In the genomic region with DNA sequence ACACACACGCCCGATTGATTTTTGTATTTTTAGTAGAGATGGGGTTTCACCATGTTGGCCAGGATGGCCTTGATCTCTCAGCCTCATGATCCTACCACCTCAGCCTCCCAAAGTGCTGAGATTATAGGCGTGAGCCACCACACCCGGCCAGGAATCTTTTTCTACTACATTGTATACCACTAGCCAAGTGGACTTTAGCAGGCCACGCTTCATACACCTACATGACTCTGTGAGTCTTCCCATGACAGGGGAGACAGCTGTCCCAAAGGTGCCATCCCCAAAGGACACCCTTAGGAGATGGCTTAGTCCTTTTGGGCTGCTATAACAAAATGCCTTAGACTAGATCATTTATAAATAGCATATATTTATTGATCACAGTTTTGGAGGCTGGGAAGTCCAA, we compare ENCODE assay signal across 37 cellular contexts. TPM values are rescaled to one million over a fixed set of nuclear protein-coding genes. Genes with fewer than 3 reads are reported as not detected.
"Had no signal": no experiment of that assay in that cellular context is flagged by ENCODE, and none has a peak within 500 bp of the region (broad histone marks: within the 10 kb centered on the region; RNA-seq: fewer than 3 reads in every experiment).

No MANE protein-coding gene starts in this region.

- DNase-seq: Karpas-422, Kasumi-1, KBM-7, KG1, MG63, MM.1S, MV-4-11, NCI-H1048, NCI-H1092, NCI-H1092 treated with DMSO at 0.1 percent for 48 hours, NCI-H1105, NCI-H1105 treated with DMSO at 0.1 percent for 48 hours, NCI-H1417, NCI-H1417 treated with DMSO at 0.1 percent for 48 hours, NCI-H1436, NCI-H1436 treated with DMSO at 0.1 percent for 48 hours, NCI-H146, NCI-H1694, NCI-H1694 treated with DMSO at 0.1 percent for 48 hours, NCI-H187, NCI-H187 treated with DMSO at 0.1 percent for 48 hours, NCI-H1930, NCI-H2029, NCI-H2029 treated with DMSO at 0.1 percent for 48 hours, NCI-H2081, NCI-H2081 treated with DMSO at 0.1 percent for 48 hours, NCI-H2171, NCI-H2171 treated with DMSO at 0.1 percent for 48 hours, NCI-H2227 treated with DMSO at 0.1 percent for 48 hours, NCI-H226, NCI-H345, NCI-H446, NCI-H446 treated with DMSO at 0.1 percent for 48 hours had no signal

- H3K9me3 ChIP-seq: MG63 had no signal

- H3K27ac ChIP-seq: KMS-11 had no signal

- H3K27me3 ChIP-seq: MG63 had no signal

- H3K4me3 ChIP-seq: MG63 had no signal

- H3K36me3 ChIP-seq: MG63 had no signal

RNA-seq across cellular contexts. Expression of a gene that starts 32.8 kb away (rescaled TPM):
- total RNA-seq: LHCN-M2, MCF 10A, NCI-H460 had no signal

RNA-seq across cellular contexts. Expression of a gene that starts 35.3 kb away (rescaled TPM):
- total RNA-seq: MCF 10A had no signal
